1 cellular context compared by ENCODE assay signal in genomic region chr1:8702848-8703810, GRCh38.
TF ChIP-seq lines count a peak whose summit lies in the region.

No MANE protein-coding gene starts in this region.

TF ChIP-seq in HepG2, 621 proteins besides CTCF, POLR2A, EP300 and RAD21 (continued from another document and continues in another):
- TF ChIP-seq BRF2 (CRISPR knock-in tag; IDR thresholded peaks at IDR 0.05), result no peak
- no peak for TF ChIP-seq TRIM24 (CRISPR knock-in tag; IDR thresholded peaks at IDR 0.05)
- no peak for TF ChIP-seq SMARCC2 (IDR thresholded peaks at IDR 0.05)
- TF ChIP-seq, protein P1, sequence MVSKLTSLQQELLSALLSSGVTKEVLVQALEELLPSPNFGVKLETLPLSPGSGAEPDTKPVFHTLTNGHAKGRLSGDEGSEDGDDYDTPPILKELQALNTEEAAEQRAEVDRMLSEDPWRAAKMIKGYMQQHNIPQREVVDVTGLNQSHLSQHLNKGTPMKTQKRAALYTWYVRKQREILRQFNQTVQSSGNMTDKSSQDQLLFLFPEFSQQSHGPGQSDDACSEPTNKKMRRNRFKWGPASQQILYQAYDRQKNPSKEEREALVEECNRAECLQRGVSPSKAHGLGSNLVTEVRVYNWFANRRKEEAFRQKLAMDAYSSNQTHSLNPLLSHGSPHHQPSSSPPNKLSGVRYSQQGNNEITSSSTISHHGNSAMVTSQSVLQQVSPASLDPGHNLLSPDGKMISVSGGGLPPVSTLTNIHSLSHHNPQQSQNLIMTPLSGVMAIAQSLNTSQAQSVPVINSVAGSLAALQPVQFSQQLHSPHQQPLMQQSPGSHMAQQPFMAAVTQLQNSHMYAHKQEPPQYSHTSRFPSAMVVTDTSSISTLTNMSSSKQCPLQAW (CRISPR knock-in tag; IDR thresholded peaks at IDR 0.05), result peak; percentile 69; the same call in 1 of the 2 replicates
- no peak for TF ChIP-seq FOXM1 (CRISPR knock-in tag; IDR thresholded peaks at IDR 0.05)
- no peak for TF ChIP-seq ZNF530 (CRISPR knock-in tag; IDR thresholded peaks at IDR 0.05; ENCODE audit: low read depth)
- TF ChIP-seq ATF5 (CRISPR knock-in tag; IDR thresholded peaks at IDR 0.05; ENCODE audit: low read depth), result no peak
- TF ChIP-seq ZHX1 (CRISPR knock-in tag; IDR thresholded peaks at IDR 0.05; ENCODE audit: low read depth), result no peak
- no peak for TF ChIP-seq ZNF510 (CRISPR knock-in tag; IDR thresholded peaks at IDR 0.05; ENCODE audit: low read depth)
- 0 out of 2 replicates have a peak, but pooled peaks have one; percentile 43 for TF ChIP-seq HNRNPL (IDR thresholded peaks at IDR 0.05; ENCODE audit: low read depth, low read length)
- TF ChIP-seq SOX5 (CRISPR knock-in tag; IDR thresholded peaks at IDR 0.05; ENCODE audit: borderline replicate concordance), result peak; percentile 30; the same call in 1 of the 2 replicates
- TF ChIP-seq ATF4 (CRISPR knock-in tag; IDR thresholded peaks at IDR 0.05), result no peak
- TF ChIP-seq ZEB1 (IDR thresholded peaks at IDR 0.05; ENCODE audit: insufficient replicate concordance, low read depth), result no peak
- TF ChIP-seq HNRNPLL (IDR thresholded peaks at IDR 0.05; ENCODE audit: low read depth, low read length, poor library complexity, severe bottlenecking), result peak; percentile 99
- no peak for TF ChIP-seq ZFP41 (CRISPR knock-in tag; IDR thresholded peaks at IDR 0.05; ENCODE audit: borderline replicate concordance)
- TF ChIP-seq, protein P2, sequence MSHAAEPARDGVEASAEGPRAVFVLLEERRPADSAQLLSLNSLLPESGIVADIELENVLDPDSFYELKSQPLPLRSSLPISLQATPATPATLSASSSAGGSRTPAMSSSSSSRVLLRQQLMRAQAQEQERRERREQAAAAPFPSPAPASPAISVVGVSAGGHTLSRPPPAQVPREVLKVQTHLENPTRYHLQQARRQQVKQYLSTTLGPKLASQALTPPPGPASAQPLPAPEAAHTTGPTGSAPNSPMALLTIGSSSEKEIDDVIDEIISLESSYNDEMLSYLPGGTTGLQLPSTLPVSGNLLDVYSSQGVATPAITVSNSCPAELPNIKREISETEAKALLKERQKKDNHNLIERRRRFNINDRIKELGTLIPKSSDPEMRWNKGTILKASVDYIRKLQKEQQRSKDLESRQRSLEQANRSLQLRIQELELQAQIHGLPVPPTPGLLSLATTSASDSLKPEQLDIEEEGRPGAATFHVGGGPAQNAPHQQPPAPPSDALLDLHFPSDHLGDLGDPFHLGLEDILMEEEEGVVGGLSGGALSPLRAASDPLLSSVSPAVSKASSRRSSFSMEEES (CRISPR knock-in tag; IDR thresholded peaks at IDR 0.05), result peak; percentile 49
- TF ChIP-seq, protein P3, sequence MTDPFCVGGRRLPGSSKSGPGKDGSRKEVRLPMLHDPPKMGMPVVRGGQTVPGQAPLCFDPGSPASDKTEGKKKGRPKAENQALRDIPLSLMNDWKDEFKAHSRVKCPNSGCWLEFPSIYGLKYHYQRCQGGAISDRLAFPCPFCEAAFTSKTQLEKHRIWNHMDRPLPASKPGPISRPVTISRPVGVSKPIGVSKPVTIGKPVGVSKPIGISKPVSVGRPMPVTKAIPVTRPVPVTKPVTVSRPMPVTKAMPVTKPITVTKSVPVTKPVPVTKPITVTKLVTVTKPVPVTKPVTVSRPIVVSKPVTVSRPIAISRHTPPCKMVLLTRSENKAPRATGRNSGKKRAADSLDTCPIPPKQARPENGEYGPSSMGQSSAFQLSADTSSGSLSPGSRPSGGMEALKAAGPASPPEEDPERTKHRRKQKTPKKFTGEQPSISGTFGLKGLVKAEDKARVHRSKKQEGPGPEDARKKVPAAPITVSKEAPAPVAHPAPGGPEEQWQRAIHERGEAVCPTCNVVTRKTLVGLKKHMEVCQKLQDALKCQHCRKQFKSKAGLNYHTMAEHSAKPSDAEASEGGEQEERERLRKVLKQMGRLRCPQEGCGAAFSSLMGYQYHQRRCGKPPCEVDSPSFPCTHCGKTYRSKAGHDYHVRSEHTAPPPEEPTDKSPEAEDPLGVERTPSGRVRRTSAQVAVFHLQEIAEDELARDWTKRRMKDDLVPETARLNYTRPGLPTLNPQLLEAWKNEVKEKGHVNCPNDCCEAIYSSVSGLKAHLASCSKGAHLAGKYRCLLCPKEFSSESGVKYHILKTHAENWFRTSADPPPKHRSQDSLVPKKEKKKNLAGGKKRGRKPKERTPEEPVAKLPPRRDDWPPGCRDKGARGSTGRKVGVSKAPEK (CRISPR knock-in tag; IDR thresholded peaks at IDR 0.05; ENCODE audit: borderline replicate concordance), result no peak
- TF ChIP-seq ADNP (CRISPR knock-in tag; IDR thresholded peaks at IDR 0.05), result no peak
- TF ChIP-seq, protein P4, sequence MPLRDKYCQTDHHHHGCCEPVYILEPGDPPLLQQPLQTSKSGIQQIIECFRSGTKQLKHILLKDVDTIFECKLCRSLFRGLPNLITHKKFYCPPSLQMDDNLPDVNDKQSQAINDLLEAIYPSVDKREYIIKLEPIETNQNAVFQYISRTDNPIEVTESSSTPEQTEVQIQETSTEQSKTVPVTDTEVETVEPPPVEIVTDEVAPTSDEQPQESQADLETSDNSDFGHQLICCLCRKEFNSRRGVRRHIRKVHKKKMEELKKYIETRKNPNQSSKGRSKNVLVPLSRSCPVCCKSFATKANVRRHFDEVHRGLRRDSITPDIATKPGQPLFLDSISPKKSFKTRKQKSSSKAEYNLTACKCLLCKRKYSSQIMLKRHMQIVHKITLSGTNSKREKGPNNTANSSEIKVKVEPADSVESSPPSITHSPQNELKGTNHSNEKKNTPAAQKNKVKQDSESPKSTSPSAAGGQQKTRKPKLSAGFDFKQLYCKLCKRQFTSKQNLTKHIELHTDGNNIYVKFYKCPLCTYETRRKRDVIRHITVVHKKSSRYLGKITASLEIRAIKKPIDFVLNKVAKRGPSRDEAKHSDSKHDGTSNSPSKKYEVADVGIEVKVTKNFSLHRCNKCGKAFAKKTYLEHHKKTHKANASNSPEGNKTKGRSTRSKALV (CRISPR knock-in tag; IDR thresholded peaks at IDR 0.05), result no peak
- no peak for TF ChIP-seq HBP1 (CRISPR knock-in tag; IDR thresholded peaks at IDR 0.05; ENCODE audit: low read depth)
- TF ChIP-seq GATA4 (IDR thresholded peaks at IDR 0.05; ENCODE audit: borderline replicate concordance, low read depth), result peak; percentile 43; the same call in 1 of the 2 replicates
- TF ChIP-seq THAP9 (CRISPR knock-in tag; IDR thresholded peaks at IDR 0.05; ENCODE audit: borderline replicate concordance), result no peak
- TF ChIP-seq ZBED4 (CRISPR knock-in tag; IDR thresholded peaks at IDR 0.05; ENCODE audit: borderline replicate concordance), result peak; percentile 87; the same call in 1 of the 2 replicates
- no peak; the same call in 1 of the 2 replicates for TF ChIP-seq HOXA5 (CRISPR knock-in tag; IDR thresholded peaks at IDR 0.05)
